In the genomic region with DNA sequence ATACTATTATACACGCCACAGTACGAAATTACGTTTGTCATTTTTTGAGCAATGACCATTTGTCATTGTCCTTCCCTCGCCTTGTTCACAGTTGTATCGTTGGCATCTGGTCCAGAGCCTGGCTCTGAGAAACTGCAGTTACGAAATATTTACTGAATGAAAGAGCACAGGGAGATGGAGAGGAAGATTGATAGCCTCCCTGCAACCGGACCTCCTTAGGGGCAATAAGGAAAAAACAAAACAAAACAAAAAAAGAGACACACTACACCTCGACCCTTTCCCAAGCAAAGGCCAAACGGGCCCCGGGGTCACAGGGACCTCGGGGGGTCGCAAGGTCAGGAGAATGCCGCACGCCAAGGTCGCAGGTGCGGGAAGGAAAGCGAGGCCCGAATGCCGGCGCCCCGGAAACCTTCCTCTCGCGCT, we compare ENCODE assay signal across 8 cellular contexts. TPM values are rescaled to one million over a fixed set of nuclear protein-coding genes. Genes with fewer than 3 reads are reported as not detected.
DNase-seq lines count a peak whose midpoint lies in the region; FAIRE-seq and TF ChIP-seq lines count a peak whose summit lies in the region.

No MANE protein-coding gene starts in this region.

- no peak for TF ChIP-seq POLR2A in stomach (IDR thresholded peaks at IDR 0.05)

- peak overlapping the region; percentile 86 for H3K9ac ChIP-seq in HUES64 (ENCODE audit: low read depth, low read length)

- H3K27ac Mint-ChIP-seq in brain = peak overlapping the region; percentile 76 to 94 (median 79)

- no peak for TF ChIP-seq EP300 in stomach (IDR thresholded peaks at IDR 0.05)

- WGBS in HUES64 = 6% methylated on average over 23 of the region's 23 CpGs
- WGBS in stomach, 5 donors = 1 to 3% (median 1%) methylated on average over 22 to 23 of the region's 23 CpGs

- TF ChIP-seq CTCF in brain (conservative IDR thresholded peaks at IDR 0.05) (no peak), kidney epithelial cell (IDR thresholded peaks at IDR 0.05; ENCODE audit: insufficient read depth, low read length, poor library complexity, severe bottlenecking) (no peak), stomach (IDR thresholded peaks at IDR 0.05) (no peak)

- DNase-seq in AG20443 (ENCODE audit: low spot score) (peak; percentile 34), kidney epithelial cell (ENCODE audit: low read depth) (no peak), stomach (no peak), urothelium cell line (ENCODE audit: low spot score) (no peak), NCI-H1417 treated with DMSO at 0.1 percent for 48 hours (lab: John Stamatoyannopoulos, UW) (no peak)
- no peak for DNase-seq in activated effector memory CD4-positive, alpha-beta T cell treated with anti-CD3 and anti-CD28 coated beads, Interleukin-2, amount 50 U/mL, for 16 hours

- no peaks in the 10 kb centered on the region for H3K27me3 ChIP-seq in HUES64 (ENCODE audit: insufficient read depth, low read length)
- H3K27me3 ChIP-seq in kidney epithelial cell (ENCODE audit: control insufficient read depth, insufficient read depth, low read length) = no peaks in the 10 kb centered on the region
- no peaks in the 10 kb centered on the region for H3K27me3 ChIP-seq in stomach

- H3K9me3 ChIP-seq in HUES64 (ENCODE audit: insufficient read depth, low read depth, low read length) = no peaks in the 10 kb centered on the region
- no peaks in the 10 kb centered on the region for H3K9me3 ChIP-seq in stomach

- H3K36me3 ChIP-seq in HUES64 (ENCODE audit: insufficient read depth, low read length) (peaks cover 15% of the 10 kb centered on the region), kidney epithelial cell (ENCODE audit: control insufficient read depth, insufficient read depth, low read length) (no peaks in the 10 kb centered on the region), stomach (peaks cover 0 to 6% (median 0%) of the 10 kb centered on the region in 4 donors)

- H3K4me3 ChIP-seq in HUES64 (ENCODE audit: low read length) (peak overlapping the region; percentile 84), kidney epithelial cell (ENCODE audit: low read depth, low read length) (peak overlapping the region; percentile 74), stomach (peak overlapping the region; percentile 83 to 98 (median 86))

- peak overlapping the region; percentile 89 to 100 (median 94) for H3K4me3 Mint-ChIP-seq in brain

- H3K9me3 Mint-ChIP-seq in brain = no peaks in the 10 kb centered on the region

- peaks cover 54% of the 10 kb centered on the region for H3K4me1 Mint-ChIP-seq in brain

- H3K4me1 ChIP-seq in HUES64 (ENCODE audit: insufficient read depth, low read length) (peaks cover 13% of the 10 kb centered on the region; the same call in 1 of the 2 replicates), stomach (peaks cover 8 to 39% (median 27%) of the 10 kb centered on the region in 4 donors)

- FAIRE-seq in urothelium cell line (lab: Jason Lieb, UNC) = no peak

- intact Hi-C loops in stomach (cut with DNase I; ENCODE audit: low total_unique reads) = no loop called here

- no peak overlapping the region for H3K27ac ChIP-seq in HUES64 (ENCODE audit: low read depth, low read length)
- H3K27ac ChIP-seq in stomach = peak overlapping the region; percentile 80 to 90 (median 87)

- H3K27me3 Mint-ChIP-seq in brain = peaks cover 5% of the 10 kb centered on the region

- peaks cover 13% of the 10 kb centered on the region for H3K36me3 Mint-ChIP-seq in brain

RNA-seq across cellular contexts. Expression of a gene that starts 0.9 kb away (rescaled TPM):
- polyA plus RNA-seq in HUES64 (2013, experiment 1 of 2) = 150 TPM
- polyA plus RNA-seq in HUES64 (2013, experiment 2 of 2) = 146 TPM
- polyA plus RNA-seq in brain (ENCODE audit: insufficient read depth, low read depth, low replicate concordance) (156 TPM), stomach (10 to 100 TPM; 43.7 to 60.3 (median 52.2) TPM)
- total RNA-seq in kidney epithelial cell (114 and 116 TPM in 2 replicates), stomach (10 to 100 TPM; 45.7 to 96.9 (median 72.9) TPM)

RNA-seq across cellular contexts. Expression of a gene that starts 48.7 kb away (rescaled TPM):
- 17.3 TPM for polyA plus RNA-seq in HUES64 (2013, experiment 1 of 2)
- polyA plus RNA-seq in HUES64 (2013, experiment 2 of 2) = 15.7 TPM
- polyA plus RNA-seq in brain (ENCODE audit: insufficient read depth, low read depth, low replicate concordance) (9.7 TPM), stomach (1 to 10 TPM; 1.4 to 3.4 (median 2.9) TPM)
- total RNA-seq in kidney epithelial cell (38.0 and 42.6 TPM in 2 replicates), stomach (10 to 100 TPM in 2 of 5 donors, 1 to 10 TPM in 2, under 1 TPM in 1; 0.87 to 35.6 (median 9.1) TPM)
